ENCODE assay signal across 15 cellular contexts in the genomic region with DNA sequence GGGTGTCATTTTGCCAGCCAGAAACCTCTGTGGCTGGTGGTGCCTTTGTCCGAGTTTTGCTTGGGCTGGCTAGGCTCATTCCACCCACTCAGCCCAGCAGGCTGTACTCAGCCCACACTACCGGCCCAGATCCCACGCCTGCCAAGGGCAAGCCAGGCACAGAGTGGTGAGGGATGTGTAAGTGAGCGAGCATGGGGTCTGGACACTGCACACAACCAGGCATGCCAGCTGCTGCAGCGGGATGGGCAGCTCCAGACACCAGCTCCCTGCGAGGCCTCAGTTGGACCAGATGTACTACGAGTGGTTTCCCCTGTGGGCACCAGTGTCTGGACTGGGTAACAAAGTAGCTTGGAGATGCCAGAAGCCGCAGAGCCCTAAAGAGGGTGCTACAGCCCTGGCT.
DNase-seq lines count a peak whose midpoint lies in the region; ATAC-seq and TF ChIP-seq lines count a peak whose summit lies in the region.
"Had no signal": no experiment of that assay in that cellular context is flagged by ENCODE, and none has a peak within 500 bp of the region (broad histone marks: within the 10 kb centered on the region; RNA-seq: fewer than 3 reads in every experiment).

No MANE protein-coding gene starts in this region.

- H3K27me3 ChIP-seq in endodermal cell (ENCODE audit: control insufficient read depth, insufficient read depth, low read length, poor library complexity, severe bottlenecking) = no peaks in the 10 kb centered on the region
- no peaks in the 10 kb centered on the region for H3K27me3 ChIP-seq in trophoblast cell (ENCODE audit: insufficient read depth, low read length)
- no peaks in the 10 kb centered on the region for H3K27me3 ChIP-seq in upper lobe of right lung

- no peak overlapping the region for H2AFZ ChIP-seq in trophoblast cell (ENCODE audit: insufficient read depth, low read length, poor library complexity)

- no peak overlapping the region for H2BK12ac ChIP-seq in trophoblast cell (ENCODE audit: low read length)

- H3K4me3 ChIP-seq in endodermal cell (ENCODE audit: low read length) = no peak overlapping the region
- H3K4me3 ChIP-seq in trophoblast cell (ENCODE audit: low read depth, low read length) = peak overlapping the region; percentile 44
- no peak overlapping the region for H3K4me3 ChIP-seq in upper lobe of right lung
- H3K4me3 ChIP-seq: A549 had no signal

- no peak overlapping the region for H3K27ac ChIP-seq in endodermal cell (ENCODE audit: low read depth, low read length)
- H3K27ac ChIP-seq in trophoblast cell (ENCODE audit: low read depth, low read length) = no peak overlapping the region
- no peak overlapping the region for H3K27ac ChIP-seq in upper lobe of right lung
- H3K27ac ChIP-seq: 22Rv1, A549, C4-2B had no signal

- H3K9me3 ChIP-seq in endodermal cell (ENCODE audit: control insufficient read depth, low read length) (no peaks in the 10 kb centered on the region), trophoblast cell (ENCODE audit: insufficient read depth, low read depth, low read length) (peaks cover 2% of the 10 kb centered on the region), upper lobe of right lung (no peaks in the 10 kb centered on the region)
- H3K9me3 ChIP-seq: A549 had no signal

- H3K36me3 Mint-ChIP-seq in activated naive CD8-positive, alpha-beta T cell treated with anti-CD3 and anti-CD28 coated beads, Interleukin-2, amount 50 U/mL, for 24 hours (ENCODE audit: low read depth) = no peaks in the 10 kb centered on the region
- no peaks in the 10 kb centered on the region for H3K36me3 Mint-ChIP-seq in activated naive CD8-positive, alpha-beta T cell treated with anti-CD3 and anti-CD28 coated beads for 36 hours
- H3K36me3 Mint-ChIP-seq in endodermal cell (ENCODE audit: low read depth) = no peaks in the 10 kb centered on the region
- peaks cover 5% of the 10 kb centered on the region for H3K36me3 Mint-ChIP-seq in endothelial cell (ENCODE audit: low read depth, unreplicated experiment)

- H3K4ac ChIP-seq in trophoblast cell (ENCODE audit: low read depth, low read length) = no peak overlapping the region

- no peaks in the 10 kb centered on the region for H3K36me3 ChIP-seq in endodermal cell (ENCODE audit: control insufficient read depth, insufficient read depth, low read length)
- peaks cover 0 to 2% of the 10 kb centered on the region in 2 experiments for H3K36me3 ChIP-seq in trophoblast cell (ENCODE audit: control insufficient read depth in 1 of 2, insufficient read depth in 2 of 2, low read length in 2 of 2)
- no peaks in the 10 kb centered on the region for H3K36me3 ChIP-seq in upper lobe of right lung

- H3K14ac ChIP-seq in trophoblast cell (ENCODE audit: low read length) = no peak overlapping the region

- H3K18ac ChIP-seq in trophoblast cell (ENCODE audit: low read length) = no peak overlapping the region

- no peak overlapping the region for H3K4me3 Mint-ChIP-seq in activated naive CD8-positive, alpha-beta T cell treated with anti-CD3 and anti-CD28 coated beads, Interleukin-2, amount 50 U/mL, for 24 hours
- no peak overlapping the region for H3K4me3 Mint-ChIP-seq in activated naive CD8-positive, alpha-beta T cell treated with anti-CD3 and anti-CD28 coated beads for 36 hours
- H3K4me3 Mint-ChIP-seq in endodermal cell = no peak overlapping the region
- H3K4me3 Mint-ChIP-seq in endothelial cell (ENCODE audit: unreplicated experiment) = no peak overlapping the region
- H3K4me3 Mint-ChIP-seq: CD4-positive, alpha-beta T cell; HFFc6 had no signal

- H2AK5ac ChIP-seq in trophoblast cell (ENCODE audit: low read length) = peak overlapping the region; percentile 36

- H4K91ac ChIP-seq in trophoblast cell (ENCODE audit: low read depth, low read length) = peak overlapping the region; percentile 11

- no peaks in the 10 kb centered on the region for H3K4me1 Mint-ChIP-seq in activated naive CD8-positive, alpha-beta T cell treated with anti-CD3 and anti-CD28 coated beads, Interleukin-2, amount 50 U/mL, for 24 hours
- no peaks in the 10 kb centered on the region for H3K4me1 Mint-ChIP-seq in activated naive CD8-positive, alpha-beta T cell treated with anti-CD3 and anti-CD28 coated beads for 36 hours
- H3K4me1 Mint-ChIP-seq in endodermal cell (no peaks in the 10 kb centered on the region), endothelial cell (ENCODE audit: unreplicated experiment) (peaks cover 8% of the 10 kb centered on the region)

- no peak overlapping the region for H2BK5ac ChIP-seq in trophoblast cell (ENCODE audit: low read depth, low read length, poor library complexity)

- no peaks in the 10 kb centered on the region for H3K79me1 ChIP-seq in trophoblast cell (ENCODE audit: low read length)

- H3K23ac ChIP-seq in trophoblast cell (ENCODE audit: low read length) = no peak overlapping the region

- 90 to 93% methylated on average over 3 to 8 of the region's 8 CpGs for WGBS in endodermal cell (ENCODE audit: insufficient coverage in 1 of 2, insufficient read length in 1 of 2), 2 experiments
- no CpG with 5 or more reads among the region's 8 CpGs for WGBS in trophoblast cell (ENCODE audit: extremely low coverage, insufficient coverage, insufficient read length)

- peak overlapping the region; percentile 23 for H4K8ac ChIP-seq in trophoblast cell (ENCODE audit: low read depth, low read length)

- no peak overlapping the region for H3K27ac Mint-ChIP-seq in activated naive CD8-positive, alpha-beta T cell treated with anti-CD3 and anti-CD28 coated beads, Interleukin-2, amount 50 U/mL, for 24 hours
- H3K27ac Mint-ChIP-seq in activated naive CD8-positive, alpha-beta T cell treated with anti-CD3 and anti-CD28 coated beads for 36 hours = no peak overlapping the region
- H3K27ac Mint-ChIP-seq in endodermal cell = no peak overlapping the region
- no peak overlapping the region for H3K27ac Mint-ChIP-seq in endothelial cell (ENCODE audit: unreplicated experiment)
- H3K27ac Mint-ChIP-seq: CD4-positive, alpha-beta T cell; HFFc6 had no signal

- H3K4me1 ChIP-seq in endodermal cell (ENCODE audit: control insufficient read depth, insufficient read depth, low read length) (no peaks in the 10 kb centered on the region), trophoblast cell (ENCODE audit: control insufficient read depth in 1 of 2, insufficient read depth in 2 of 2, low read length in 2 of 2) (peaks cover 0 to 2% of the 10 kb centered on the region in 2 experiments), upper lobe of right lung (no peaks in the 10 kb centered on the region)
- H3K4me1 ChIP-seq: A549 had no signal

- no peak overlapping the region for H4K12ac ChIP-seq in trophoblast cell (ENCODE audit: low read depth, low read length)

- intact Hi-C loops in upper lobe of right lung (cut with DNase I) = no loop called here

- H3K9me3 Mint-ChIP-seq in activated naive CD8-positive, alpha-beta T cell treated with anti-CD3 and anti-CD28 coated beads, Interleukin-2, amount 50 U/mL, for 24 hours = no peaks in the 10 kb centered on the region
- no peaks in the 10 kb centered on the region for H3K9me3 Mint-ChIP-seq in activated naive CD8-positive, alpha-beta T cell treated with anti-CD3 and anti-CD28 coated beads for 36 hours
- H3K9me3 Mint-ChIP-seq in endodermal cell (no peaks in the 10 kb centered on the region), endothelial cell (ENCODE audit: unreplicated experiment) (no peaks in the 10 kb centered on the region)
- H3K9me3 Mint-ChIP-seq: CD4-positive, alpha-beta T cell; HFFc6 had no signal

- peak; percentile 33 for ATAC-seq in activated naive CD8-positive, alpha-beta T cell treated with anti-CD3 and anti-CD28 coated beads, Interleukin-2, amount 50 U/mL, for 24 hours
- ATAC-seq in upper lobe of right lung = peak; percentile 29
- ATAC-seq: A549 had no signal

- peaks cover 3% of the 10 kb centered on the region for H3K27me3 Mint-ChIP-seq in activated naive CD8-positive, alpha-beta T cell treated with anti-CD3 and anti-CD28 coated beads, Interleukin-2, amount 50 U/mL, for 24 hours
- peaks cover 9% of the 10 kb centered on the region for H3K27me3 Mint-ChIP-seq in activated naive CD8-positive, alpha-beta T cell treated with anti-CD3 and anti-CD28 coated beads for 36 hours
- H3K27me3 Mint-ChIP-seq in endodermal cell (ENCODE audit: insufficient read depth) (no peaks in the 10 kb centered on the region), endothelial cell (ENCODE audit: unreplicated experiment) (peaks cover 5% of the 10 kb centered on the region)

- H2BK120ac ChIP-seq in trophoblast cell (ENCODE audit: insufficient read depth, low read length, poor library complexity) = no peak overlapping the region

- no peak overlapping the region for H3K4me2 ChIP-seq in trophoblast cell (ENCODE audit: low read length)
- H3K4me2 ChIP-seq: A549 had no signal

- no peaks in the 10 kb centered on the region for H3K79me2 ChIP-seq in trophoblast cell (ENCODE audit: control insufficient read depth, insufficient read depth, low read length, poor library complexity)

- TF ChIP-seq CTCF in endodermal cell (conservative IDR thresholded peaks at IDR 0.05) = no peak
- no peak for TF ChIP-seq CTCF in upper lobe of right lung (IDR thresholded peaks at IDR 0.05)
- no peak for TF ChIP-seq CTCF in endothelial cell (IDR thresholded peaks at IDR 0.05; ENCODE audit: unreplicated experiment)

- DNase-seq in activated naive CD8-positive, alpha-beta T cell treated with anti-CD3 and anti-CD28 coated beads, Interleukin-2, amount 50 U/mL, for 24 hours = no peak
- no peak for DNase-seq in activated naive CD8-positive, alpha-beta T cell treated with anti-CD3 and anti-CD28 coated beads for 36 hours
- DNase-seq in endodermal cell (peak; percentile 17), trophoblast cell (no peak), upper lobe of right lung (no peak), endothelial cell (ENCODE audit: low spot score) (no peak)
- no peak for DNase-seq in stimulated activated naive CD4-positive, alpha-beta T cell treated with Interleukin-2 at 50 U/mL for 16 hours (lab: John Stamatoyannopoulos, UW)
- DNase-seq: AML-193; Caco-2; CD4-positive, alpha-beta T cell; HCEC 1CT; HFFc6 had no signal

- H3K9ac ChIP-seq in endodermal cell (ENCODE audit: extremely low read depth, low read length, poor library complexity, severe bottlenecking) = no peak overlapping the region
- no peak overlapping the region for H3K9ac ChIP-seq in trophoblast cell (ENCODE audit: low read length)
